8 cellular contexts compared by ENCODE assay signal in the genomic region with DNA sequence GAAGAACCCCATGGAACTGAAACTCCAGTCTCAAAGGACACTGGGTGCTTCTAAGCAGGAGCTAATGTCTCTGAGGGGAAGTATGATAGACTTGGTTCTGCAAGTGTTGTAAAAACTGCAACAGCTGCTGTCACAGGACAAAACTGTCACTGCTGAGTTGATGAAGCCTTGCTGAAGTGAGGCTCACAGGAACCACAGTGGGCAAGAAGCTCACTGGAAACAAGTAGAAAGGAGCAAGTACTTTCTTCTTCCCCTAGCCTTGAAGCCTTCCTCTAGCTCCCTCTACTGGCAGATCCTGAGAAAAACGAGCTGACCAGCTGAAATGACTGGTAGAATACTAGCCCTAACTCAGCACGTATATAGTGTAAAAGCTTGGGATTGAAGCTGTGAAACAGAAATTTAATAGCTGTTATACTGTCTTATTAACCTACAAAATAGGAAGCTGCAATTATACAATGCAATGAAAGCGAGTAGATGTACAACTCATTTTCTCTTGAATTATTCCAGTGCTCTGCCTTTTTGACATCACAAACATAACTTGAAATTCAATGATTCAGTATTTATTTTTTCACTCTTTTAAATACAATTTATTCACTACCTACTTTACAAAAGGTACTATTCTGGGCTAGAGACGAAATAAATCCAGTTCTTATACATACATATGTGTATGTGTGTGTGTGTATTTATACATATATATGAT.
A peak's percentile ranks its signal among the peaks of the same experiment; 100 is the strongest.
DNase-seq lines count a peak whose midpoint lies in the region; ATAC-seq and TF ChIP-seq lines count a peak whose summit lies in the region.

No MANE protein-coding gene starts in this region.

- no peak overlapping the region for H3K4me3 Mint-ChIP-seq in activated naive CD8-positive, alpha-beta T cell treated with anti-CD3 and anti-CD28 coated beads, Interleukin-2, amount 50 U/mL, for 24 hours

- peaks cover 5% of the 10 kb centered on the region for H3K27me3 Mint-ChIP-seq in activated naive CD8-positive, alpha-beta T cell treated with anti-CD3 and anti-CD28 coated beads, Interleukin-2, amount 50 U/mL, for 24 hours

- no peak for TF ChIP-seq POLR2A in heart left ventricle (IDR thresholded peaks at IDR 0.05)

- intact Hi-C loops in heart left ventricle (cut with DNase I): loop anchor here in 6 of 10 donors (2.0 to 10.0 kb wide), 7 partner anchors 168 to 280 kb away; no protein-coding TSS in a partner anchor

- no peaks in the 10 kb centered on the region for H3K9me3 Mint-ChIP-seq in activated naive CD8-positive, alpha-beta T cell treated with anti-CD3 and anti-CD28 coated beads, Interleukin-2, amount 50 U/mL, for 24 hours

- peak; percentile 2 to 21 for DNase-seq in activated CD4-positive, alpha-beta T cell treated with anti-CD3 and anti-CD28 coated beads for 24 hours (ENCODE audit: low read depth in 2 of 2)
- DNase-seq in activated CD4-positive, alpha-beta T cell treated with anti-CD3 and anti-CD28 coated beads for 1 hour: no peak
- peak; percentile 60 to 79 for DNase-seq in HAP-1 (ENCODE audit: low spot score in 2 of 2)
- DNase-seq in LHCN-M2 (ENCODE audit: low read depth): peak; percentile 81
- DNase-seq in SIG-M5 (lab: John Stamatoyannopoulos, UW): peak; percentile 4
- DNase-seq in activated naive CD8-positive, alpha-beta T cell treated with anti-CD3 and anti-CD28 coated beads, Interleukin-2, amount 50 U/mL, for 24 hours: peak; percentile 42
- DNase-seq in heart left ventricle: peak in 4 of 5 donors; percentile 24 to 44 (median 24)
- DNase-seq in putamen (ENCODE audit: low spot score): peak; percentile 77

- peak; percentile 59 for ATAC-seq in activated naive CD8-positive, alpha-beta T cell treated with anti-CD3 and anti-CD28 coated beads, Interleukin-2, amount 50 U/mL, for 24 hours
- ATAC-seq in heart left ventricle: peak; percentile 52 to 76 (median 64)

- H3K4me1 Mint-ChIP-seq in activated naive CD8-positive, alpha-beta T cell treated with anti-CD3 and anti-CD28 coated beads, Interleukin-2, amount 50 U/mL, for 24 hours: no peaks in the 10 kb centered on the region

- H3K9me3 ChIP-seq in HAP-1: no peaks in the 10 kb centered on the region
- no peaks in the 10 kb centered on the region for H3K9me3 ChIP-seq in heart left ventricle

- H3K36me3 Mint-ChIP-seq in activated naive CD8-positive, alpha-beta T cell treated with anti-CD3 and anti-CD28 coated beads, Interleukin-2, amount 50 U/mL, for 24 hours (ENCODE audit: low read depth): no peaks in the 10 kb centered on the region

- in situ Hi-C loops in HAP-1 (cut with MboI; ENCODE audit: low sequenced_read_pairs): no loop called here

- H3K27ac ChIP-seq in heart left ventricle: no peak overlapping the region

- 4 to 8% (median 7%) methylated on average over 4 of the region's 4 CpGs for WGBS in heart left ventricle, 4 donors

- H3K4me1 ChIP-seq in HAP-1 (no peaks in the 10 kb centered on the region), heart left ventricle (peaks cover 0 to 3% (median 0%) of the 10 kb centered on the region in 12 donors)

- TF ChIP-seq CTCF in heart left ventricle (IDR thresholded peaks at IDR 0.05): peak; percentile 58 to 89 (median 73)

- no peaks in the 10 kb centered on the region for H3K27me3 ChIP-seq in HAP-1 (ENCODE audit: low read depth)
- no peaks in the 10 kb centered on the region for H3K27me3 ChIP-seq in heart left ventricle

- H3K4me3 ChIP-seq in HAP-1 (no peak overlapping the region), heart left ventricle (no peak overlapping the region)

- H3K27ac Mint-ChIP-seq in activated naive CD8-positive, alpha-beta T cell treated with anti-CD3 and anti-CD28 coated beads, Interleukin-2, amount 50 U/mL, for 24 hours: no peak overlapping the region

- H3K36me3 ChIP-seq in HAP-1 (replicated peaks): no peaks in the 10 kb centered on the region
- no peaks in the 10 kb centered on the region for H3K36me3 ChIP-seq in heart left ventricle
